In the genomic region with DNA sequence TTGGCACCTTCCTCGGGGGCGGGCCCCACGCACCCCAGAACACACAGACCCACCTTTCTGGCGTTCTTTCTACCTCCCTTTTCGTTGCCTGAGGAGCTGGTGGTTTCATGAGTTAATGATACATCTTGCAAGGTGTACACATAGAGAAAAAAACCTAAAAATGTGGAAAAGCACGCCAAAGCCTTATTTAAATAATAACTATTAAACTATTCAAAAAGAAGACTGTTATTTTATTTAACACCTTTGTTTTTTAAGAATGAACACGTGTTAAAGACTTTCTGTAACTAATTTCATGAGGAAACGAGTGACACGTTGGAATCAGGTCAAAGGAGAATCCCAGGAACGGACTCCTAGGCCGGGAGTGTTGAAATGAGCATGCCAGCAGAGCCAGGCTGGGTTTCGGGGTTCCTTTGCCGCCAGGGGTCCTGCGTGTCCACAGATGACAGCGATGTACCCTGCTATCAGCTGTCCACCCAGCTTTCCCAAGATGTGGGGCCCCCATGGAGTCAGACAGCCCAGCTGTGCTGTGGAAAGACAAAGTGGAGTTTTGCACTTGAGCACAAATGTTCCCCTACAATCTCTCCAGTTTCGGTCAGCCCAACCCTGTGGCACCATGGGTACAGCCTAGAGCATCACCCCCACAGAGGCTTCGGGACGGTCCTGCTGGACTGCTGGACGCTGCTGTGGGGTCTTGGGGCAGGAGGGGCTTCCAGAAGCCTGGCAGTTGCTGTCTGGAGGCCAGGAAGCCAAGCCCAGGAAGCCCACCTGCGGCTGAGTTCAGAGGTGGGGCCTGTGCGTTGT, we compare ENCODE assay signal across 1 cellular context.
TF ChIP-seq lines count a peak whose summit lies in the region.

No MANE protein-coding gene starts in this region.

TF ChIP-seq in HepG2, 621 proteins besides CTCF, POLR2A, EP300 and RAD21 (continued from another document and continues in another):
- TF ChIP-seq ZNF609 (CRISPR knock-in tag; IDR thresholded peaks at IDR 0.05; ENCODE audit: borderline replicate concordance), result peak; percentile 68; the same call in 1 of the 2 replicates
- TF ChIP-seq KDM6A (CRISPR knock-in tag; IDR thresholded peaks at IDR 0.05; ENCODE audit: low read depth), result no peak
- TF ChIP-seq NR0B2 (CRISPR knock-in tag; IDR thresholded peaks at IDR 0.05), result no peak; the same call in 1 of the 2 replicates
- no peak for TF ChIP-seq THAP11 (CRISPR knock-in tag; IDR thresholded peaks at IDR 0.05)
- peak; percentile 34; the same call in 1 of the 2 replicates for TF ChIP-seq BORCS8-MEF2B (CRISPR knock-in tag; IDR thresholded peaks at IDR 0.05)
- TF ChIP-seq CCAR2 (optimal IDR thresholded peaks at IDR 0.05; ENCODE audit: low read depth, low read length), result no peak
- peak; percentile 35; the same call in 1 of the 2 replicates for TF ChIP-seq ZFY (CRISPR knock-in tag; IDR thresholded peaks at IDR 0.05)
- TF ChIP-seq ZZZ3 (CRISPR knock-in tag; IDR thresholded peaks at IDR 0.05; ENCODE audit: borderline replicate concordance), result no peak
- no peak for TF ChIP-seq KLF13 (CRISPR knock-in tag; IDR thresholded peaks at IDR 0.05)
- peak; percentile 89 for TF ChIP-seq U2AF1 (optimal IDR thresholded peaks at IDR 0.05; ENCODE audit: low read depth, low read length)
- TF ChIP-seq MYC (CRISPR knock-in tag; IDR thresholded peaks at IDR 0.05; ENCODE audit: borderline replicate concordance), result peak; percentile 27; the same call in 1 of the 2 replicates
- TF ChIP-seq ZHX1 (CRISPR knock-in tag; IDR thresholded peaks at IDR 0.05; ENCODE audit: low read depth), result no peak
- no peak for TF ChIP-seq PCBP2 (optimal IDR thresholded peaks at IDR 0.05; ENCODE audit: low read depth, low read length, poor library complexity, severe bottlenecking)
- no peak for TF ChIP-seq ELK4 (CRISPR knock-in tag; IDR thresholded peaks at IDR 0.05; ENCODE audit: borderline replicate concordance)
- peak; percentile 45; the same call in 1 of the 2 replicates for TF ChIP-seq POLR2AphosphoS2 (IDR thresholded peaks at IDR 0.05; ENCODE audit: low read depth, low read length)
- TF ChIP-seq, protein P1, sequence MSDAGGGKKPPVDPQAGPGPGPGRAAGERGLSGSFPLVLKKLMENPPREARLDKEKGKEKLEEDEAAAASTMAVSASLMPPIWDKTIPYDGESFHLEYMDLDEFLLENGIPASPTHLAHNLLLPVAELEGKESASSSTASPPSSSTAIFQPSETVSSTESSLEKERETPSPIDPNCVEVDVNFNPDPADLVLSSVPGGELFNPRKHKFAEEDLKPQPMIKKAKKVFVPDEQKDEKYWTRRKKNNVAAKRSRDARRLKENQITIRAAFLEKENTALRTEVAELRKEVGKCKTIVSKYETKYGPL (CRISPR knock-in tag; IDR thresholded peaks at IDR 0.05), result no peak
- TF ChIP-seq GLI4 (CRISPR knock-in tag; IDR thresholded peaks at IDR 0.05; ENCODE audit: borderline replicate concordance), result 0 out of 2 replicates have a peak, but pooled peaks have one; percentile 76
- peak; percentile 89 for TF ChIP-seq ZNF326 (CRISPR knock-in tag; IDR thresholded peaks at IDR 0.05; ENCODE audit: borderline replicate concordance)
- TF ChIP-seq MXD3 (CRISPR knock-in tag; IDR thresholded peaks at IDR 0.05), result 0 out of 2 replicates have a peak, but pooled peaks have one; percentile 31
- no peak for TF ChIP-seq SUZ12 (IDR thresholded peaks at IDR 0.05; ENCODE audit: low read depth, low read length)
- TF ChIP-seq PAF1 (CRISPR knock-in tag; IDR thresholded peaks at IDR 0.05), result peak; percentile 99
- TF ChIP-seq SNRNP70 (IDR thresholded peaks at IDR 0.05; ENCODE audit: low read depth, low read length), result no peak
- TF ChIP-seq ZNF713 (CRISPR knock-in tag; IDR thresholded peaks at IDR 0.05), result no peak
- TF ChIP-seq TCF7 (IDR thresholded peaks at IDR 0.05; ENCODE audit: low read depth), result no peak
- peak; percentile 79 for TF ChIP-seq TAF15 (IDR thresholded peaks at IDR 0.05; ENCODE audit: low read depth, low read length, poor library complexity, severe bottlenecking)
- no peak for TF ChIP-seq ZNF124 (CRISPR knock-in tag; IDR thresholded peaks at IDR 0.05)
- TF ChIP-seq, protein P2, sequence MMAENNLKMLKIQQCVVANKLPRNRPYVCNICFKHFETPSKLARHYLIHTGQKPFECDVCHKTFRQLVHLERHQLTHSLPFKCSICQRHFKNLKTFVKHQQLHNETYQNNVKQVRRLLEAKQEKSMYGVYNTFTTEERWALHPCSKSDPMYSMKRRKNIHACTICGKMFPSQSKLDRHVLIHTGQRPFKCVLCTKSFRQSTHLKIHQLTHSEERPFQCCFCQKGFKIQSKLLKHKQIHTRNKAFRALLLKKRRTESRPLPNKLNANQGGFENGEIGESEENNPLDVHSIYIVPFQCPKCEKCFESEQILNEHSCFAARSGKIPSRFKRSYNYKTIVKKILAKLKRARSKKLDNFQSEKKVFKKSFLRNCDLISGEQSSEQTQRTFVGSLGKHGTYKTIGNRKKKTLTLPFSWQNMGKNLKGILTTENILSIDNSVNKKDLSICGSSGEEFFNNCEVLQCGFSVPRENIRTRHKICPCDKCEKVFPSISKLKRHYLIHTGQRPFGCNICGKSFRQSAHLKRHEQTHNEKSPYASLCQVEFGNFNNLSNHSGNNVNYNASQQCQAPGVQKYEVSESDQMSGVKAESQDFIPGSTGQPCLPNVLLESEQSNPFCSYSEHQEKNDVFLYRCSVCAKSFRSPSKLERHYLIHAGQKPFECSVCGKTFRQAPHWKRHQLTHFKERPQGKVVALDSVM (CRISPR knock-in tag; IDR thresholded peaks at IDR 0.05), result no peak
- TF ChIP-seq SRF (IDR thresholded peaks at IDR 0.05; ENCODE audit: low read depth, low read length), result no peak
- TF ChIP-seq ZBTB43 (CRISPR knock-in tag; conservative IDR thresholded peaks at IDR 0.05), result 0 out of 2 replicates have a peak, but pooled peaks have one; percentile 49
- TF ChIP-seq RARG (CRISPR knock-in tag; IDR thresholded peaks at IDR 0.05; ENCODE audit: low read depth), result no peak
- no peak for TF ChIP-seq ZNF549 (CRISPR knock-in tag; IDR thresholded peaks at IDR 0.05)
- TF ChIP-seq GPN1 (CRISPR knock-in tag; IDR thresholded peaks at IDR 0.05; ENCODE audit: borderline replicate concordance), result no peak
- no peak for TF ChIP-seq ZNF225 (CRISPR knock-in tag; IDR thresholded peaks at IDR 0.05)
- no peak for TF ChIP-seq ZNF121 (CRISPR knock-in tag; IDR thresholded peaks at IDR 0.05)
- peak; percentile 6; the same call in 1 of the 2 replicates for TF ChIP-seq RARA (CRISPR knock-in tag; IDR thresholded peaks at IDR 0.05)
- no peak for TF ChIP-seq BCL6 (CRISPR knock-in tag; IDR thresholded peaks at IDR 0.05)
- TF ChIP-seq SNAI1 (CRISPR knock-in tag; IDR thresholded peaks at IDR 0.05; ENCODE audit: borderline replicate concordance), result no peak
- no peak for TF ChIP-seq SP2 (CRISPR knock-in tag; IDR thresholded peaks at IDR 0.05)
